Comparison of ENCODE assay signal across 21 cellular contexts in the genomic region with DNA sequence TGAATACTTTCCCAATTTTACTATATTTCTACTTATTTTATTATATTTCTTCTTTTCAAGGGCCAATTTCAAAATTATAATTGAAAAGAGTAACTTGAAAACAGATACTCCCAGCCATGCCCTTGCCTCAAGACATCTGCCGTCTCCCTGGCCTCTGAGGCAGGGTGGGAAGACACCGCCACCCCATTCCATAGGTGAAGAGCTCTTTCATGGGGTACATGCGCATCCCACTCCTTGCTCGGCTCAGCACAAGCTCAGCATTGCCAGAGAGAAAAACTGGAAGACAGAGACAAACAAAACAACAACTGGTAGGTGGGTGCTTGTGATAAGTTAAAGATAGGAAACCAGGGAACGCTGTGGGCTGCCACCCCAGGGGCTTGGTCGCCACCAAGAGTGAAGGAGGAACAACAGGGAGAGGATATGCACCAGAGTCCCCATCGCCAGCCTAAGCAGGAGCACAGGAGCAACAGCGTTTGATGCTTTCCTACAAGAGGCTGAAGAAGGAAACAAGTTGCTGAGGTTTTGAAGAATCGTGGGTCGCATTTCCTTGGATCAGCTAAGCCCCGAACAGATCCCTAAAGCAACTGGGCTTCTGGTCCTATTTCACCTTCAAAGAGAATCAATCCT. TPM values are rescaled to one million over a fixed set of nuclear protein-coding genes. Genes with fewer than 3 reads are reported as not detected.
DNase-seq lines count a peak whose midpoint lies in the region; ATAC-seq, FAIRE-seq and TF ChIP-seq lines count a peak whose summit lies in the region.
"Had no signal": no experiment of that assay in that cellular context is flagged by ENCODE, and none has a peak within 500 bp of the region (broad histone marks: within the 10 kb centered on the region; RNA-seq: fewer than 3 reads in every experiment).

No MANE protein-coding gene starts in this region.

- peaks cover 14% of the 10 kb centered on the region for H3K4me1 Mint-ChIP-seq in endodermal cell
- H3K4me1 Mint-ChIP-seq in CD14-positive monocyte: peaks cover 29% of the 10 kb centered on the region

- H3K9ac ChIP-seq in OCI-LY1 (ENCODE audit: low read length) (peak overlapping the region; percentile 64), endodermal cell (ENCODE audit: extremely low read depth, low read length, poor library complexity, severe bottlenecking) (no peak overlapping the region)
- H3K9ac ChIP-seq: BLaER1 treated with 17β-estradiol and CSF1 and Interleukin-3, amounts not matched to agents 10 nM and 100 nM; GM23248 had no signal

- H3K27me3 Mint-ChIP-seq in endodermal cell (ENCODE audit: insufficient read depth) (no peaks in the 10 kb centered on the region), CD14-positive monocyte (ENCODE audit: low read depth in 3 of 3) (no peaks in the 10 kb centered on the region)
- H3K27me3 Mint-ChIP-seq: CD8-positive, alpha-beta memory T cell had no signal

- H3K4me2 ChIP-seq in OCI-LY1 (ENCODE audit: low read length): peak overlapping the region; percentile 79
- H3K4me2 ChIP-seq: A549; BLaER1 treated with 17β-estradiol and CSF1 and Interleukin-3, amounts not matched to agents 10 nM and 100 nM had no signal

- H3K4me1 ChIP-seq in OCI-LY1 (ENCODE audit: insufficient read depth, low read length, severe bottlenecking): peaks cover 72% of the 10 kb centered on the region
- no peaks in the 10 kb centered on the region for H3K4me1 ChIP-seq in endodermal cell (ENCODE audit: control insufficient read depth, insufficient read depth, low read length)
- H3K4me1 ChIP-seq in neutrophil (ENCODE audit: control insufficient read depth in 1 of 2, insufficient read depth in 1 of 2, low read depth in 1 of 2, low read length in 1 of 2): peaks cover 59 to 74% of the 10 kb centered on the region in 2 experiments
- H3K4me1 ChIP-seq: A549, SJCRH30 had no signal

- H3K79me2 ChIP-seq in OCI-LY1 (ENCODE audit: insufficient read depth, low read length): no peaks in the 10 kb centered on the region

- H3K4me3 ChIP-seq in OCI-LY1 (ENCODE audit: low read depth, low read length, poor library complexity, severe bottlenecking) (peak overlapping the region; percentile 56), endodermal cell (ENCODE audit: low read length) (no peak overlapping the region), neutrophil (ENCODE audit: low read depth in 1 of 2, low read length in 1 of 2) (no peak overlapping the region)
- H3K4me3 ChIP-seq: A549; BLaER1 treated with 17β-estradiol and CSF1 and Interleukin-3, amounts not matched to agents 10 nM and 100 nM; GM23248; SJCRH30 had no signal

- no peaks in the 10 kb centered on the region for H3K9me3 ChIP-seq in OCI-LY1 (ENCODE audit: low read length)
- H3K9me3 ChIP-seq in endodermal cell (ENCODE audit: control insufficient read depth, low read length): no peaks in the 10 kb centered on the region
- no peaks in the 10 kb centered on the region for H3K9me3 ChIP-seq in neutrophil
- H3K9me3 ChIP-seq: A549, SJCRH30 had no signal

- no peaks in the 10 kb centered on the region for H4K20me1 ChIP-seq in OCI-LY1 (ENCODE audit: insufficient read depth, low read length)
- H4K20me1 ChIP-seq: BLaER1 treated with 17β-estradiol and CSF1 and Interleukin-3, amounts not matched to agents 10 nM and 100 nM had no signal

- H3K27me3 ChIP-seq in OCI-LY1 (ENCODE audit: insufficient read depth, low read length): no peaks in the 10 kb centered on the region
- H3K27me3 ChIP-seq in endodermal cell (ENCODE audit: control insufficient read depth, insufficient read depth, low read length, poor library complexity, severe bottlenecking): no peaks in the 10 kb centered on the region
- no peaks in the 10 kb centered on the region for H3K27me3 ChIP-seq in neutrophil
- H3K27me3 ChIP-seq: BLaER1 treated with 17β-estradiol and CSF1 and Interleukin-3, amounts not matched to agents 10 nM and 100 nM; SJCRH30 had no signal

- intact Hi-C loops in CD14-positive monocyte (cut with micrococcal nuclease): no loop called here

- H2AFZ ChIP-seq in OCI-LY1 (ENCODE audit: low read length): peak overlapping the region; percentile 51
- H2AFZ ChIP-seq: GM23248 had no signal

- H3K27ac ChIP-seq in OCI-LY1 (ENCODE audit: low read depth, low read length, poor library complexity, severe bottlenecking) (peak overlapping the region; percentile 97), endodermal cell (ENCODE audit: low read depth, low read length) (no peak overlapping the region), neutrophil (peak overlapping the region; percentile 97)
- H3K27ac ChIP-seq: A549; BLaER1 treated with 17β-estradiol and CSF1 and Interleukin-3, amounts not matched to agents 10 nM and 100 nM; GM23248; SJCRH30 had no signal

- H3K36me3 Mint-ChIP-seq in endodermal cell (ENCODE audit: low read depth): no peaks in the 10 kb centered on the region
- H3K36me3 Mint-ChIP-seq in CD14-positive monocyte: peaks cover 44 to 54% of the 10 kb centered on the region in 2 donors

- WGBS in endodermal cell (ENCODE audit: insufficient coverage in 1 of 2, insufficient read length in 1 of 2), 2 experiments: 83 to 86% methylated on average over 9 to 11 of the region's 11 CpGs

- H3K4me3 Mint-ChIP-seq in endodermal cell: no peak overlapping the region
- no peak overlapping the region for H3K4me3 Mint-ChIP-seq in CD14-positive monocyte
- H3K4me3 Mint-ChIP-seq: CD8-positive, alpha-beta memory T cell had no signal

- ATAC-seq in GM18517 (IDR thresholded peaks at IDR 0.05; ENCODE audit: unreplicated experiment): no peak
- ATAC-seq: A549, HepG2, Panc1 had no signal

- no peaks in the 10 kb centered on the region for H3K9me2 ChIP-seq in OCI-LY1 (ENCODE audit: low read depth, low read length)

- peak overlapping the region; percentile 67 for H3K27ac Mint-ChIP-seq in endodermal cell
- peak overlapping the region in 3 of 7 donors; percentile 26 to 44 (median 43) for H3K27ac Mint-ChIP-seq in CD14-positive monocyte

- FAIRE-seq in GM19239 (lab: Jason Lieb, UNC): peak; percentile 31
- FAIRE-seq: A549, HepG2 had no signal

- DNase-seq in GM19239 (ENCODE audit: insufficient read length, low spot score) (no peak), endodermal cell (peak; percentile 62), amygdala (lab: John Stamatoyannopoulos, UW) (no peak), CD14-positive monocyte (ENCODE audit: low spot score) (no peak)
- DNase-seq in stimulated activated CD4-positive, alpha-beta T cell treated with anti-CD3 and anti-CD28 coated beads, Interleukin-4, amount 100 ng/mL, for 1 hour: no peak
- DNase-seq: CD8-positive, alpha-beta memory T cell; DMS53; GM23248; Karpas-422; NCI-H1436; NCI-H1930; NCI-H226; NCI-H524 treated with DMSO at 0.1 percent for 48 hours; SJCRH30 had no signal

- peaks cover 2% of the 10 kb centered on the region for H3K9me3 Mint-ChIP-seq in endodermal cell
- peaks cover 0 to 3% (median 0%) of the 10 kb centered on the region in 7 donors for H3K9me3 Mint-ChIP-seq in CD14-positive monocyte
- H3K9me3 Mint-ChIP-seq: CD8-positive, alpha-beta memory T cell had no signal

- H3K36me3 ChIP-seq in OCI-LY1 (ENCODE audit: insufficient read depth, low read length): no peaks in the 10 kb centered on the region
- H3K36me3 ChIP-seq in endodermal cell (ENCODE audit: control insufficient read depth, insufficient read depth, low read length): no peaks in the 10 kb centered on the region
- H3K36me3 ChIP-seq in neutrophil: peaks cover 51% of the 10 kb centered on the region
- H3K36me3 ChIP-seq: BLaER1 treated with 17β-estradiol and CSF1 and Interleukin-3, amounts not matched to agents 10 nM and 100 nM; SJCRH30 had no signal

- TF ChIP-seq CTCF in OCI-LY1 (IDR thresholded peaks at IDR 0.05; ENCODE audit: low read length) (no peak), endodermal cell (conservative IDR thresholded peaks at IDR 0.05) (no peak), neutrophil (IDR thresholded peaks at IDR 0.05) (no peak), CD14-positive monocyte (IDR thresholded peaks at IDR 0.05) (no peak)

- H3F3A ChIP-seq in OCI-LY1 (ENCODE audit: insufficient read depth, low read length): peaks cover 6% of the 10 kb centered on the region; the same call in 1 of the 2 replicates

RNA-seq across cellular contexts. Expression of gene TMEM154, which starts 11.3 kb away (rescaled TPM):
- 1 to 10 TPM in 1 of 2 donors, under 1 TPM in 1; 0.81 to 1.6 TPM for total RNA-seq in endodermal cell
- polyA plus RNA-seq in endodermal cell (2013, experiment 1 of 2): 0.75 TPM
- 2.0 TPM for polyA plus RNA-seq in endodermal cell (2013, experiment 2 of 2)
- polyA plus RNA-seq in CD14-positive monocyte: 100 to 1,000 TPM; 117 to 157 TPM
- total RNA-seq: HepG2 had no signal
